In the genomic region with DNA sequence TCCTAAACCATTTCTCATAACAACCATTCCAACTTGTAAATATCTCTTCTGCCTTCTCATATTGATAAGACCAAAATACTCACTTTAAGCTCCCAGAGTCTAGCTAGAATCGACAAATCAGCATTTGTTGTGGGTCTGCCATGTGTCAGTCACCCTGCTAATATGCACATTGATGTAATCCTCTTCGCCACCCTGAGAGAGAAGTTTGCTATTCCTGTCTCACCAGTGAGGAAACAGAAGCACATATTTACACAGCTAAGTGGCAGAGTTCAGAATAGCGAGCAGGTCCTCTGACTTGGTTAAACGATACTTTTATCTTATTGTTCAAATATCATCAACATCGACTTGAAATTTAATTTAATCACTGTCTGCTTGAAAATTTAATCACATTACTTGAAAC, we compare ENCODE assay signal across 27 cellular contexts.
"Had no signal": no experiment of that assay in that cellular context is flagged by ENCODE, and none has a peak within 500 bp of the region (broad histone marks: within the 10 kb centered on the region; RNA-seq: fewer than 3 reads in every experiment).

No MANE protein-coding gene starts in this region.

- H3K4me3 ChIP-seq: adrenal gland, body of pancreas, breast epithelium, SJCRH30, SK-N-MC had no signal

- H3K27ac ChIP-seq: adrenal gland, body of pancreas, breast epithelium, KMS-11, SJCRH30, SK-N-MC, VCaP had no signal

- H3K36me3 ChIP-seq: adrenal gland, breast epithelium, SJCRH30 had no signal

- DNase-seq: activated B cell treated with CpG ODN at 0.5 μM for 24 hours; activated CD4-positive, alpha-beta memory T cell treated with anti-CD3 and anti-CD28 coated beads for 36 hours; activated CD4-positive, alpha-beta T cell treated with anti-CD3 and anti-CD28 coated beads for 4 hours; activated CD4-positive, alpha-beta T cell treated with anti-CD3 and anti-CD28 coated beads, Interleukin-2, amount 50 U/mL, for 1 hour; activated CD4-positive, CD25-positive, alpha-beta regulatory T cell treated with anti-CD3 and anti-CD28 coated beads, Interleukin-2, amount 50 U/mL, for 72 hours; activated CD8-positive, alpha-beta memory T cell treated with anti-CD3 and anti-CD28 coated beads, Interleukin-2, amount 50 U/mL, for 4 hours; activated gamma-delta T cell treated with Interleukin-2 at 50 U/mL for 16 hours; activated naive CD4-positive, alpha-beta T cell treated with anti-CD3 and anti-CD28 coated beads for 36 hours; activated T-cell treated with anti-CD3 and anti-CD28 coated beads for 4 hours; activated T-cell treated with anti-CD3 and anti-CD28 coated beads, Interleukin-2, amount 50 U/mL, for 4 hours; adrenal gland; body of pancreas; NCI-H1092 treated with DMSO at 0.1 percent for 48 hours; NCI-H187 treated with DMSO at 0.1 percent for 48 hours; NCI-H2081; NCI-H2171; NCI-H524; SHP77; SJCRH30; T-cell; T-helper 17 cell had no signal

- H3K9me3 ChIP-seq: adrenal gland, body of pancreas, breast epithelium, SJCRH30 had no signal

- ATAC-seq: activated naive CD4-positive, alpha-beta T cell treated with anti-CD3 and anti-CD28 coated beads, Interleukin-2, amount 50 U/mL, for 72 hours; activated T-cell treated with anti-CD3 and anti-CD28 coated beads, Interleukin-2, amount 50 U/mL, for 4 hours; body of pancreas; Panc1; T-cell; T-helper 17 cell had no signal

- H3K4me1 ChIP-seq: adrenal gland, body of pancreas, breast epithelium, SJCRH30 had no signal

- H3K27me3 ChIP-seq: adrenal gland, body of pancreas, breast epithelium, SJCRH30 had no signal
